Comparison of ENCODE assay signal across 2 cellular contexts in the genomic region with DNA sequence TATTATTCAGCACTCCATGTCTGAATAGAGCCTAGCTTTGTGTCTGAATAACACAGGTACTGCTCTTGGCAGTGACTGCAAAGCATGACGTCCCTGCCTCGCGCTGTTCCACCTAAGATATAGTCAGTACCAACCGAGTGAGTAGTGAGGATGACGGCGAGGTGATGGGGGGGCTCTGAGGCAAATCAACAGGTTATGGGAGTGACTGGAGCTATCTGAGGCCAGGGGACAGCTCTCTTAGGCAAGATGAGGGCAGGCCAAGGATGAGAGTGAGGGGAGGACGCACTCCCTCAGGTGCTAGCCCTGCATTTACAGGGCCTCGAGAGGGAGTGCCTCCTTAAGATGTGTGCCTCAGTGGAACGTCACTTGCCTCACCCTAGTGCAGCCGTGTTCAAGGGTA.
TF ChIP-seq lines count a peak whose summit lies in the region.

No MANE protein-coding gene starts in this region.

TF ChIP-seq in WTC11, 78 proteins besides CTCF, POLR2A, EP300 and RAD21:
- no peak for TF ChIP-seq ETV6 (CRISPR knock-in tag; IDR thresholded peaks at IDR 0.05)
- TF ChIP-seq, protein P1, sequence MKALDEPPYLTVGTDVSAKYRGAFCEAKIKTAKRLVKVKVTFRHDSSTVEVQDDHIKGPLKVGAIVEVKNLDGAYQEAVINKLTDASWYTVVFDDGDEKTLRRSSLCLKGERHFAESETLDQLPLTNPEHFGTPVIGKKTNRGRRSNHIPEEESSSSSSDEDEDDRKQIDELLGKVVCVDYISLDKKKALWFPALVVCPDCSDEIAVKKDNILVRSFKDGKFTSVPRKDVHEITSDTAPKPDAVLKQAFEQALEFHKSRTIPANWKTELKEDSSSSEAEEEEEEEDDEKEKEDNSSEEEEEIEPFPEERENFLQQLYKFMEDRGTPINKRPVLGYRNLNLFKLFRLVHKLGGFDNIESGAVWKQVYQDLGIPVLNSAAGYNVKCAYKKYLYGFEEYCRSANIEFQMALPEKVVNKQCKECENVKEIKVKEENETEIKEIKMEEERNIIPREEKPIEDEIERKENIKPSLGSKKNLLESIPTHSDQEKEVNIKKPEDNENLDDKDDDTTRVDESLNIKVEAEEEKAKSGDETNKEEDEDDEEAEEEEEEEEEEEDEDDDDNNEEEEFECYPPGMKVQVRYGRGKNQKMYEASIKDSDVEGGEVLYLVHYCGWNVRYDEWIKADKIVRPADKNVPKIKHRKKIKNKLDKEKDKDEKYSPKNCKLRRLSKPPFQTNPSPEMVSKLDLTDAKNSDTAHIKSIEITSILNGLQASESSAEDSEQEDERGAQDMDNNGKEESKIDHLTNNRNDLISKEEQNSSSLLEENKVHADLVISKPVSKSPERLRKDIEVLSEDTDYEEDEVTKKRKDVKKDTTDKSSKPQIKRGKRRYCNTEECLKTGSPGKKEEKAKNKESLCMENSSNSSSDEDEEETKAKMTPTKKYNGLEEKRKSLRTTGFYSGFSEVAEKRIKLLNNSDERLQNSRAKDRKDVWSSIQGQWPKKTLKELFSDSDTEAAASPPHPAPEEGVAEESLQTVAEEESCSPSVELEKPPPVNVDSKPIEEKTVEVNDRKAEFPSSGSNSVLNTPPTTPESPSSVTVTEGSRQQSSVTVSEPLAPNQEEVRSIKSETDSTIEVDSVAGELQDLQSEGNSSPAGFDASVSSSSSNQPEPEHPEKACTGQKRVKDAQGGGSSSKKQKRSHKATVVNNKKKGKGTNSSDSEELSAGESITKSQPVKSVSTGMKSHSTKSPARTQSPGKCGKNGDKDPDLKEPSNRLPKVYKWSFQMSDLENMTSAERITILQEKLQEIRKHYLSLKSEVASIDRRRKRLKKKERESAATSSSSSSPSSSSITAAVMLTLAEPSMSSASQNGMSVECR (CRISPR knock-in tag; IDR thresholded peaks at IDR 0.05; ENCODE audit: borderline replicate concordance): no peak
- no peak for TF ChIP-seq ATF3 (CRISPR knock-in tag; conservative IDR thresholded peaks at IDR 0.05)
- TF ChIP-seq, protein P2, sequence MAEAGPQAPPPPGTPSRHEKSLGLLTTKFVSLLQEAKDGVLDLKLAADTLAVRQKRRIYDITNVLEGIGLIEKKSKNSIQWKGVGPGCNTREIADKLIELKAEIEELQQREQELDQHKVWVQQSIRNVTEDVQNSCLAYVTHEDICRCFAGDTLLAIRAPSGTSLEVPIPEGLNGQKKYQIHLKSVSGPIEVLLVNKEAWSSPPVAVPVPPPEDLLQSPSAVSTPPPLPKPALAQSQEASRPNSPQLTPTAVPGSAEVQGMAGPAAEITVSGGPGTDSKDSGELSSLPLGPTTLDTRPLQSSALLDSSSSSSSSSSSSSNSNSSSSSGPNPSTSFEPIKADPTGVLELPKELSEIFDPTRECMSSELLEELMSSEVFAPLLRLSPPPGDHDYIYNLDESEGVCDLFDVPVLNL (CRISPR knock-in tag; IDR thresholded peaks at IDR 0.05; ENCODE audit: borderline replicate concordance, low read depth): no peak
- no peak for TF ChIP-seq GTF2I (CRISPR knock-in tag; conservative IDR thresholded peaks at IDR 0.05)
- TF ChIP-seq TCF7 (CRISPR knock-in tag; IDR thresholded peaks at IDR 0.05; ENCODE audit: low read depth): no peak
- TF ChIP-seq IRF2 (CRISPR knock-in tag; IDR thresholded peaks at IDR 0.05; ENCODE audit: borderline replicate concordance, low read depth): no peak
- no peak for TF ChIP-seq ATF6 (CRISPR knock-in tag; IDR thresholded peaks at IDR 0.05)
- no peak for TF ChIP-seq NFATC4 (CRISPR knock-in tag; IDR thresholded peaks at IDR 0.05)
TF ChIP-seq in WTC11: peak in this region for 0.

TF ChIP-seq in GM23338, 12 proteins besides CTCF, POLR2A, EP300 and RAD21:
- TF ChIP-seq NANOG (IDR thresholded peaks at IDR 0.05; ENCODE audit: borderline replicate concordance) (no peak), CREB1 (CRISPR knock-in tag; IDR thresholded peaks at IDR 0.05; ENCODE audit: low read depth) (no peak), ZNF331 (CRISPR knock-in tag; IDR thresholded peaks at IDR 0.05; ENCODE audit: low read depth) (no peak), EZH2phosphoT487 (IDR thresholded peaks at IDR 0.05; ENCODE audit: unreplicated experiment) (no peak), REST (IDR thresholded peaks at IDR 0.05; ENCODE audit: unreplicated experiment) (no peak), POLR2AphosphoS5 (IDR thresholded peaks at IDR 0.05; ENCODE audit: low read depth) (no peak), EZH2 (IDR thresholded peaks at IDR 0.05; ENCODE audit: low read depth, unreplicated experiment) (no peak), JUNB (IDR thresholded peaks at IDR 0.05; ENCODE audit: unreplicated experiment) (no peak), ZNF462 (CRISPR knock-in tag; IDR thresholded peaks at IDR 0.05) (no peak), ZNF114 (CRISPR knock-in tag; IDR thresholded peaks at IDR 0.05) (no peak), STAT1 (IDR thresholded peaks at IDR 0.05; ENCODE audit: unreplicated experiment) (no peak)
- TF ChIP-seq, protein P3, sequence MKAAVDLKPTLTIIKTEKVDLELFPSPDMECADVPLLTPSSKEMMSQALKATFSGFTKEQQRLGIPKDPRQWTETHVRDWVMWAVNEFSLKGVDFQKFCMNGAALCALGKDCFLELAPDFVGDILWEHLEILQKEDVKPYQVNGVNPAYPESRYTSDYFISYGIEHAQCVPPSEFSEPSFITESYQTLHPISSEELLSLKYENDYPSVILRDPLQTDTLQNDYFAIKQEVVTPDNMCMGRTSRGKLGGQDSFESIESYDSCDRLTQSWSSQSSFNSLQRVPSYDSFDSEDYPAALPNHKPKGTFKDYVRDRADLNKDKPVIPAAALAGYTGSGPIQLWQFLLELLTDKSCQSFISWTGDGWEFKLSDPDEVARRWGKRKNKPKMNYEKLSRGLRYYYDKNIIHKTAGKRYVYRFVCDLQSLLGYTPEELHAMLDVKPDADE (IDR thresholded peaks at IDR 0.05): no peak
